5 cellular contexts compared by ENCODE assay signal in the genomic region with DNA sequence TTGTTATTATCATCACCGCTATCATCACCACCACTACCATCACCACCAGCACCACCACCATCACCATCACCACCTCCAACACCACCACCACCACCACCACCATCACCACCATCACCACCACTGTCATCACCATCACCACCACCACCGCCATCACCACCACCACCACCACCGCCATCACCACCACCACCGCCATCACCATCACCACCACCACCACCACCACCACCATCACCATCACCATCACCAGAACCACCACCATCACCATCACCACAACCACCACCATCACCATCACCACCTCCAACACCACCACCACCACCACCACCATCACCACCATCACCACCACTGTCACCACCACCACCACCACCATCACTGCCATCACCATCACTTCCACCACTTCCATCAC. TPM values are rescaled to one million over a fixed set of nuclear protein-coding genes. Genes with fewer than 3 reads are reported as not detected.
"Had no signal": no experiment of that assay in that cellular context is flagged by ENCODE, and none has a peak within 500 bp of the region (broad histone marks: within the 10 kb centered on the region; RNA-seq: fewer than 3 reads in every experiment).

No MANE protein-coding gene starts in this region.

RNA-seq across cellular contexts. Expression of a gene that starts 19.5 kb away (rescaled TPM):
- total RNA-seq: activated CD8-positive, alpha-beta memory T cell treated with anti-CD3 and anti-CD28 coated beads for 36 hours; T-helper 1 cell treated with Interleukin-12 subunit alpha and Interleukin-12 subunit beta and Interleukin-4 antibody, amounts not matched to agents 30 ng/mL and 1 ng/mL, for 36 hours had no signal
- polyA plus RNA-seq: IgD-negative memory B cell had no signal

RNA-seq across cellular contexts. Expression of a gene that starts 50.4 kb away (rescaled TPM):
- total RNA-seq: MCF 10A, SJSA1 had no signal
- polyA plus RNA-seq: IgD-negative memory B cell had no signal
